In genomic region chr9:126394802-126395201, GRCh38 we compare ENCODE assay signal across 2 cellular contexts.
TF ChIP-seq lines count a peak whose summit lies in the region.

No MANE protein-coding gene starts in this region.

TF ChIP-seq in GM23338, 12 proteins besides CTCF, POLR2A, EP300 and RAD21:
- TF ChIP-seq ZNF462 (CRISPR knock-in tag; IDR thresholded peaks at IDR 0.05), result no peak
- no peak for TF ChIP-seq ZNF331 (CRISPR knock-in tag; IDR thresholded peaks at IDR 0.05; ENCODE audit: low read depth)
- TF ChIP-seq ZNF114 (CRISPR knock-in tag; IDR thresholded peaks at IDR 0.05), result no peak
- no peak for TF ChIP-seq EZH2phosphoT487 (IDR thresholded peaks at IDR 0.05; ENCODE audit: unreplicated experiment)

TF ChIP-seq in HepG2, 621 proteins besides CTCF, POLR2A, EP300 and RAD21 (continued from another document):
- TF ChIP-seq RBM22 (optimal IDR thresholded peaks at IDR 0.05; ENCODE audit: low read length) (peak; percentile 55), XRCC5 (optimal IDR thresholded peaks at IDR 0.05; ENCODE audit: low read length) (no peak), AKAP8 (CRISPR knock-in tag; IDR thresholded peaks at IDR 0.05) (no peak)
TF ChIP-seq in HepG2: peak in this region for 1.
